ENCODE assay signal across 10 cellular contexts in genomic region chr12:6333566-6333965, GRCh38. TPM values are rescaled to one million over a fixed set of nuclear protein-coding genes. Genes with fewer than 3 reads are reported as not detected.
DNase-seq lines count a peak whose midpoint lies in the region; TF ChIP-seq lines count a peak whose summit lies in the region.
"Had no signal": no experiment of that assay in that cellular context is flagged by ENCODE, and none has a peak within 500 bp of the region (broad histone marks: within the 10 kb centered on the region; RNA-seq: fewer than 3 reads in every experiment).

No MANE protein-coding gene starts in this region.

- no peaks in the 10 kb centered on the region for H3K9me2 ChIP-seq in PC-9 (ENCODE audit: insufficient read depth)

- POLR2A ChIA-PET in PC-9 (lab: Charles Lee; ENCODE audit: unreplicated experiment): interaction anchor here (0.6 to 0.8 kb wide), 2 partner anchors 137 to 200 kb away, joined by 6 to 9 read pairs; no protein-coding TSS in a partner anchor

- H3K9me3 ChIP-seq in PC-9 (ENCODE audit: insufficient read depth, low read depth): no peaks in the 10 kb centered on the region

- H3K79me2 ChIP-seq in PC-9 (ENCODE audit: low read depth): peaks cover 73% of the 10 kb centered on the region

- H3K4me3 ChIP-seq in PC-9: no peak overlapping the region

- H4K20me1 ChIP-seq in PC-9 (ENCODE audit: insufficient read depth): peaks cover 10% of the 10 kb centered on the region; the same call in 1 of the 2 replicates

- TF ChIP-seq CTCF in PC-9 (conservative IDR thresholded peaks at IDR 0.05): no peak

- DNase-seq in AG20443 (ENCODE audit: low spot score) (peak; percentile 56), PC-9 (no peak), dedifferentiated amniotic fluid mesenchymal stem cell (ENCODE audit: extremely low spot score) (peak; percentile 21), non-pigmented ciliary epithelial cell (ENCODE audit: low read depth) (peak; percentile 76), NCI-H1436 treated with DMSO at 0.1 percent for 48 hours (lab: John Stamatoyannopoulos, UW) (no peak), Kasumi-1 (lab: John Stamatoyannopoulos, UW) (no peak), NCI-H146 (lab: John Stamatoyannopoulos, UW) (no peak), NCI-H82 treated with DMSO at 0.1 percent for 48 hours (lab: John Stamatoyannopoulos, UW; ENCODE audit: unreplicated experiment) (no peak)
- DNase-seq: mesendoderm; stimulated activated naive CD4-positive, alpha-beta T cell treated with Interleukin-2 at 50 U/mL for 16 hours had no signal

- peaks cover 48% of the 10 kb centered on the region for H3K36me3 ChIP-seq in PC-9 (ENCODE audit: low read depth)

- intact Hi-C loops in PC-9 (cut with micrococcal nuclease; ENCODE audit: unreplicated experiment): no loop called here

- no peaks in the 10 kb centered on the region for H3K27me3 ChIP-seq in PC-9 (ENCODE audit: insufficient read depth, low read depth)

- CTCF ChIA-PET in PC-9 (lab: Charles Lee): interaction anchor here (0.8 kb wide), 1 partner anchor 10 kb away, joined by 4 read pairs; no protein-coding TSS in a partner anchor

- H3K4me1 ChIP-seq in PC-9 (replicated peaks; ENCODE audit: insufficient read depth): peaks cover 66% of the 10 kb centered on the region

- H3F3A ChIP-seq in PC-9 (ENCODE audit: insufficient read depth, low read depth): peaks cover 79% of the 10 kb centered on the region

- no peak overlapping the region for H3K4me2 ChIP-seq in PC-9

- no TSS peak for BruUV-seq in PC-9 (replicated peaks; lab: Mats Ljungman, UMichigan)

- no peak overlapping the region for H2AFZ ChIP-seq in PC-9

- H3K27ac ChIP-seq in PC-9: peak overlapping the region; percentile 95

RNA-seq across cellular contexts. Expression of gene TNFRSF1A, which starts 8.3 kb away (rescaled TPM):
- 144 and 165 TPM in 2 replicates for total RNA-seq in PC-9 (2021)

RNA-seq across cellular contexts. Expression of gene PLEKHG6, which starts 23.1 kb away (rescaled TPM):
- total RNA-seq in PC-9 (2021): 86.5 and 89.9 TPM in 2 replicates

RNA-seq across cellular contexts. Expression of gene SCNN1A, which starts 41.8 kb away (rescaled TPM):
- total RNA-seq in PC-9 (2021): 460 and 549 TPM in 2 replicates

RNA-seq across cellular contexts. Expression of gene LTBR, which starts 50.4 kb away (rescaled TPM):
- 178 and 185 TPM in 2 replicates for total RNA-seq in PC-9 (2021)

Comparison
In these comparisons a context has a peak if more than half of its experiments do, and no peak if none do; other contexts are left out.
1. DNase-seq: peak in AG20443 (single experiment), dedifferentiated amniotic fluid mesenchymal stem cell (single experiment) and non-pigmented ciliary epithelial cell (single experiment); none in PC-9 (0 of 2), NCI-H1436 treated with DMSO at 0.1 percent for 48 hours (single experiment), Kasumi-1 (0 of 2), NCI-H146 (single experiment) and NCI-H82 treated with DMSO at 0.1 percent for 48 hours (single experiment).